Comparison of ENCODE assay signal across 22 cellular contexts in the genomic region with DNA sequence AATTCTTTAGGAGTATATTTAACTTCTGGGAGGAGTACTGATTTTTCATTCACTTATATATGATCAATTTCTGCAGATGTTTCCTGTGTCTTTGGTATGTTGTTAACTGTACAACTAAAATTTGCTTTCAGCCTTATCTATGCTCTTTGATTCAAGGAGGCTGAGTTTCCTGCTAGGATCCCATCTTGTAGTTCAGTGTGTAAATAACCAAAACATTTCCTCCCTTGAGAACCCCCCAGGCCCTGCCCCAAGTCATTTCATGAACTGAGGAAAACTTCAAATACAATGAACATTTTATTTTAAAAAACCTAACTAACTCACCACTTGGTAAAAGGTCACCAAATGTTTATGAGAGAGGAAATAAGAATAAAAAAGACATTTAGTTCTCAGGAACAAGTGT. TPM values are rescaled to one million over a fixed set of nuclear protein-coding genes. Genes with fewer than 3 reads are reported as not detected.
"Had no signal": no experiment of that assay in that cellular context is flagged by ENCODE, and none has a peak within 500 bp of the region (broad histone marks: within the 10 kb centered on the region; RNA-seq: fewer than 3 reads in every experiment).

No MANE protein-coding gene starts in this region.

- ATAC-seq: HepG2, SK-N-SH treated with all-trans-retinoic acid at 6 μM for 48 hours had no signal

- DNase-seq: IMR-90, Karpas-422, KG1, MM.1S, NCI-H1092 treated with DMSO at 0.1 percent for 48 hours, NCI-H1436, NCI-H187, NCI-H2029, NCI-H2081 treated with DMSO at 0.1 percent for 48 hours, NCI-H2171, NCI-H226, NCI-H446, NCI-H510A, NCI-H524 treated with DMSO at 0.1 percent for 48 hours, NCI-H69, NCI-H774, RPMI8226, SHP77 had no signal

RNA-seq across cellular contexts. Expression of a gene that starts 55.5 kb away (rescaled TPM):
- total RNA-seq: HepG2, HT1080, IMR-90, M059J had no signal
- polyA plus RNA-seq: HepG2, IMR-90 had no signal
